In the genomic region with DNA sequence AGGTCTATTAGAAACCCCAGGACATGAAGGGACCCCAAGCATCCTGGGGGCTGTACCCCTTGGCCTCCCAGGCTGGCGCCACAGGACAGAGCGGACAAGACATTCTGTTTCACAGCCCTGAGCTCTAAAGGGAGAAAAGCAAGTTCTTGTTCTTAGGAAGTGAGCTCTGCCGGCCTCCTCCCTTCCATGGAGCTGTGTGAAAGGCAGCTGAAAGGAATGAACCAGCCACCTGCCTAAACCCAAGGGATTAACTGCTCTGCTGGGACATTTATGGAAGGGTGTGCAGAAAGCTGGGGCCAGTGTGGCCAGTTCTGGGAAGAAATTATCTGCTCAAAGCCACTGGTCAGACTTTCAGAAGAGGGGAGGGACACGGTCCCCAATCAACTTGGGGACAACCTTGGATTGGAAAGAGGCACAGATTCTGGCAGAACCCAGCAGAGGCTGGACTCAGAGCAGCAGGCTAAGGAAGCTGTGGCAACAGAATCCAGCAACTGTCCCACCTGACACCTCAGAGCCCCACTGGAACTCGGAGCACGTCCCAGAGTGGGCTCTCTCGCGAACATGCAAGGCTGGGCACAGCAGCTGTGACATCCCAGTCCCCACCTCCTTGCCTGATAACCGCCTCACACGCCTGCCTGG, we compare ENCODE assay signal across 9 cellular contexts. TPM values are rescaled to one million over a fixed set of nuclear protein-coding genes. Genes with fewer than 3 reads are reported as not detected.
A peak's percentile ranks its signal among the peaks of the same experiment; 100 is the strongest.
DNase-seq lines count a peak whose midpoint lies in the region; ATAC-seq and TF ChIP-seq lines count a peak whose summit lies in the region.
"Had no signal": no experiment of that assay in that cellular context is flagged by ENCODE, and none has a peak within 500 bp of the region (broad histone marks: within the 10 kb centered on the region; RNA-seq: fewer than 3 reads in every experiment).

No MANE protein-coding gene starts in this region.

- no peaks in the 10 kb centered on the region for H3K27me3 ChIP-seq in WERI-Rb-1 (ENCODE audit: insufficient read depth, low read depth, severe bottlenecking)
- H3K27me3 ChIP-seq in heart left ventricle = no peaks in the 10 kb centered on the region
- no peaks in the 10 kb centered on the region for H3K27me3 ChIP-seq in gastrocnemius medialis

- in situ Hi-C loops in gastrocnemius medialis (cut with MboI; ENCODE audit: low sequenced_read_pairs in 4 of 4) = no loop called here

- WGBS in heart left ventricle, 4 donors = 12 to 24% (median 15%) methylated on average over 7 to 10 of the region's 10 CpGs

- intact Hi-C loops in heart left ventricle (cut with DNase I) (loop anchor here in 2 of 10 donors (2.0 to 5.0 kb wide), 3 partner anchors 20 to 102 kb away; a partner anchor contains a TSS), gastrocnemius medialis (cut with DNase I; ENCODE audit: low total_unique reads) (loop anchor here (2.0 to 5.0 kb wide), 2 partner anchors 20 to 182 kb away; no protein-coding TSS in a partner anchor)

- H3K9me3 ChIP-seq in WERI-Rb-1 (ENCODE audit: severe bottlenecking) = no peaks in the 10 kb centered on the region
- H3K9me3 ChIP-seq in heart left ventricle = no peaks in the 10 kb centered on the region
- no peaks in the 10 kb centered on the region for H3K9me3 ChIP-seq in gastrocnemius medialis

- no peak for TF ChIP-seq POLR2A in heart left ventricle (IDR thresholded peaks at IDR 0.05)
- TF ChIP-seq POLR2A in gastrocnemius medialis (IDR thresholded peaks at IDR 0.05) = no peak

- peaks cover 24% of the 10 kb centered on the region for H3K4me1 Mint-ChIP-seq in T-helper 2 cell treated with Interferon-gamma antibody and Interleukin-4, amounts not matched to agents 5 μg/mL and 100 μg/mL, for 36 hours (ENCODE audit: low read depth)

- no peak for DNase-seq in T-helper 2 cell treated with Interferon-gamma antibody and Interleukin-4, amounts not matched to agents 5 μg/mL and 100 μg/mL, for 36 hours (ENCODE audit: low spot score)
- no peak for DNase-seq in T-helper 2 cell
- DNase-seq in WERI-Rb-1 = peak; percentile 61
- DNase-seq in heart left ventricle = no peak
- no peak for DNase-seq in gastrocnemius medialis
- DNase-seq in HuH-7 (ENCODE audit: low spot score) = no peak
- no peak for DNase-seq in stimulated activated CD4-positive, alpha-beta T cell treated with anti-CD3 and anti-CD28 coated beads, Interleukin-12 subunit alpha, Interleukin-12 subunit beta, amount 100 ng/mL, for 4 hours

- H3K4me1 ChIP-seq in heart left ventricle (peaks cover 18 to 75% (median 68%) of the 10 kb centered on the region in 12 donors), gastrocnemius medialis (peaks cover 59 to 63% of the 10 kb centered on the region in 2 donors)

- H3K27ac ChIP-seq in WERI-Rb-1 = peak overlapping the region; percentile 74
- peak overlapping the region; percentile 92 to 100 (median 99) for H3K27ac ChIP-seq in heart left ventricle
- peak overlapping the region; percentile 98 to 100 (median 100) for H3K27ac ChIP-seq in gastrocnemius medialis

- no peaks in the 10 kb centered on the region for H3K9me3 Mint-ChIP-seq in T-helper 2 cell treated with Interferon-gamma antibody and Interleukin-4, amounts not matched to agents 5 μg/mL and 100 μg/mL, for 36 hours

- H3K36me3 Mint-ChIP-seq in T-helper 2 cell treated with Interferon-gamma antibody and Interleukin-4, amounts not matched to agents 5 μg/mL and 100 μg/mL, for 36 hours (ENCODE audit: low read depth) = peaks cover 27% of the 10 kb centered on the region

- H3K36me3 ChIP-seq in WERI-Rb-1 (peaks cover 47% of the 10 kb centered on the region), heart left ventricle (peaks cover 0 to 39% (median 35%) of the 10 kb centered on the region in 9 donors), gastrocnemius medialis (peaks cover 0 to 24% of the 10 kb centered on the region in 2 donors)

- peak overlapping the region; percentile 98 for H3K27ac Mint-ChIP-seq in T-helper 2 cell treated with Interferon-gamma antibody and Interleukin-4, amounts not matched to agents 5 μg/mL and 100 μg/mL, for 36 hours

- ATAC-seq in heart left ventricle (peak; percentile 0 to 46 (median 8)), gastrocnemius medialis (peak in 1 of 2 donors; percentile 7), HG03571 (IDR thresholded peaks at IDR 0.05; ENCODE audit: unreplicated experiment) (no peak)

- H3K4me3 Mint-ChIP-seq in T-helper 2 cell treated with Interferon-gamma antibody and Interleukin-4, amounts not matched to agents 5 μg/mL and 100 μg/mL, for 36 hours = peak overlapping the region; percentile 98

- no peak for TF ChIP-seq CTCF in WERI-Rb-1 (IDR thresholded peaks at IDR 0.05; ENCODE audit: low read depth, low read length)
- no peak for TF ChIP-seq CTCF in heart left ventricle (IDR thresholded peaks at IDR 0.05)
- no peak for TF ChIP-seq CTCF in gastrocnemius medialis (IDR thresholded peaks at IDR 0.05 in 4 of 5, conservative IDR thresholded peaks at IDR 0.05 in 1 of 5)

- no peaks in the 10 kb centered on the region for H3K27me3 Mint-ChIP-seq in T-helper 2 cell treated with Interferon-gamma antibody and Interleukin-4, amounts not matched to agents 5 μg/mL and 100 μg/mL, for 36 hours (ENCODE audit: low read depth)

- H3K4me3 ChIP-seq in WERI-Rb-1 (ENCODE audit: low read depth, low read length) (peak overlapping the region; percentile 69), heart left ventricle (peak overlapping the region; percentile 72 to 96 (median 86)), gastrocnemius medialis (peak overlapping the region; percentile 74 to 92 (median 90))

RNA-seq across cellular contexts. Expression of a gene that starts 2.1 kb away (rescaled TPM):
- total RNA-seq in heart left ventricle (100 to 1,000 TPM in 1 of 9 donors, 10 to 100 TPM in 8; 38.7 to 179 (median 65.4) TPM), gastrocnemius medialis (100 to 1,000 TPM; 176 to 481 (median 267) TPM)
- polyA plus RNA-seq in heart left ventricle = 10 to 100 TPM; 28.6 to 47.8 TPM

RNA-seq across cellular contexts. Expression of a gene that starts 13.0 kb away (rescaled TPM):
- 10 to 100 TPM in 2 of 9 donors, 1 to 10 TPM in 7; 3.5 to 11.2 (median 7.9) TPM for total RNA-seq in heart left ventricle
- polyA plus RNA-seq in heart left ventricle = 1 to 10 TPM; 2.9 to 7.3 TPM
- 1 to 10 TPM; 4.7 to 8.5 (median 5.3) TPM for total RNA-seq in gastrocnemius medialis

RNA-seq across cellular contexts. Expression of a gene that starts 20.7 kb away (rescaled TPM):
- total RNA-seq in heart left ventricle = 10 to 100 TPM in 7 of 9 donors, 1 to 10 TPM in 2; 6.4 to 23.1 (median 11.8) TPM
- polyA plus RNA-seq in heart left ventricle = 10 to 100 TPM; 12.4 to 17.0 TPM
- total RNA-seq in gastrocnemius medialis = 10 to 100 TPM in 3 of 4 donors, 1 to 10 TPM in 1; 9.3 to 14.5 (median 11.3) TPM

RNA-seq across cellular contexts. Expression of a gene that starts 24.1 kb away (rescaled TPM):
- 10 to 100 TPM in 7 of 9 donors, 1 to 10 TPM in 2; 7.5 to 20.7 (median 12.1) TPM for total RNA-seq in heart left ventricle
- 10 to 100 TPM; 21.7 to 22.1 TPM for polyA plus RNA-seq in heart left ventricle
- total RNA-seq in gastrocnemius medialis = 10 to 100 TPM; 16.7 to 31.0 (median 24.2) TPM

RNA-seq across cellular contexts. Expression of a gene that starts 45.4 kb away (rescaled TPM):
- total RNA-seq in heart left ventricle (not detected), gastrocnemius medialis (not detected)
- polyA plus RNA-seq in heart left ventricle = not detected
- total RNA-seq: Daoy had no signal
